1 cellular context compared by ENCODE assay signal in genomic region chr6:31096656-31097055, GRCh38.
TF ChIP-seq lines count a peak whose summit lies in the region.

No MANE protein-coding gene starts in this region.

TF ChIP-seq in SK-N-SH treated with all-trans-retinoic acid at 6 μM for 48 hours, 23 proteins besides CTCF, POLR2A, EP300 and RAD21 (continued from another document):
- no peak for TF ChIP-seq ZNF565 (CRISPR knock-in tag; conservative IDR thresholded peaks at IDR 0.05; ENCODE audit: low read depth)
- no peak for TF ChIP-seq OSR1 (CRISPR knock-in tag; IDR thresholded peaks at IDR 0.05)
